6 cellular contexts compared by ENCODE assay signal in genomic region chr4:83572848-83573247, GRCh38.
"Had no signal": no experiment of that assay in that cellular context is flagged by ENCODE, and none has a peak within 500 bp of the region (broad histone marks: within the 10 kb centered on the region; RNA-seq: fewer than 3 reads in every experiment).

No MANE protein-coding gene starts in this region.

- H3K4me3 ChIP-seq: GM23338 had no signal

- H3K27ac ChIP-seq: KMS-11 had no signal

- ATAC-seq: GM23338 had no signal

- DNase-seq: H9, HCEC 1CT, IMR-90, KBM-7 had no signal
